In genomic region chr6:124964764-124965105, GRCh38 we compare ENCODE assay signal across 11 cellular contexts. TPM values are rescaled to one million over a fixed set of nuclear protein-coding genes. Genes with fewer than 3 reads are reported as not detected.
DNase-seq lines count a peak whose midpoint lies in the region; ATAC-seq and TF ChIP-seq lines count a peak whose summit lies in the region.
"Had no signal": no experiment of that assay in that cellular context is flagged by ENCODE, and none has a peak within 500 bp of the region (broad histone marks: within the 10 kb centered on the region; RNA-seq: fewer than 3 reads in every experiment).

No MANE protein-coding gene starts in this region.

- POLR2A ChIA-PET in BJ (lab: Charles Lee) = no interaction called here

- peak overlapping the region; percentile 71 for H3K4me3 ChIP-seq in BJ (ENCODE audit: low read depth, low read length)
- H3K4me3 ChIP-seq in SK-N-MC = peak overlapping the region; percentile 85
- H3K4me3 ChIP-seq in foreskin fibroblast (ENCODE audit: low read depth in 1 of 2, low read length in 2 of 2) = peak overlapping the region; percentile 58 to 83

- no peaks in the 10 kb centered on the region for H3K9me3 Mint-ChIP-seq in progenitor cell of endocrine pancreas (ENCODE audit: low read depth)
- H3K9me3 Mint-ChIP-seq: activated naive CD8-positive, alpha-beta T cell treated with anti-CD3 and anti-CD28 coated beads for 36 hours had no signal

- no peak overlapping the region for H3K27ac ChIP-seq in SK-N-MC

- H3K36me3 ChIP-seq in BJ (ENCODE audit: control insufficient read depth, insufficient read depth, low read length) = no peaks in the 10 kb centered on the region; the same call in 1 of the 2 replicates
- H3K36me3 ChIP-seq in SK-N-MC (ENCODE audit: insufficient read depth, low read length) = no peaks in the 10 kb centered on the region

- H3K27me3 ChIP-seq in BJ (ENCODE audit: control insufficient read depth, insufficient read depth, low read length) = no peaks in the 10 kb centered on the region

- H3K9ac ChIP-seq in SK-N-MC (ENCODE audit: insufficient read length) = no peak overlapping the region

- no peak for DNase-seq in BJ (ENCODE audit: low read depth)
- no peak for DNase-seq in SK-N-MC (ENCODE audit: low read depth, low spot score)
- peak in 1 of 2 donors; percentile 47 for DNase-seq in foreskin fibroblast
- DNase-seq in progenitor cell of endocrine pancreas (ENCODE audit: low spot score, unreplicated experiment) = no peak
- no peak for DNase-seq in stimulated activated CD4-positive, alpha-beta T cell treated with anti-CD3 and anti-CD28 coated beads, Interleukin-1b, Interleukin-23, amount 100 ng/mL, for 48 hours
- no peak for DNase-seq in RPMI8226
- DNase-seq: activated naive CD8-positive, alpha-beta T cell treated with anti-CD3 and anti-CD28 coated beads for 36 hours; COR-L47; NCI-H2171 had no signal

- H3K9me3 ChIP-seq in SK-N-MC (ENCODE audit: low read depth, low read length) = no peaks in the 10 kb centered on the region

- peaks cover 8% of the 10 kb centered on the region for H3K36me3 Mint-ChIP-seq in progenitor cell of endocrine pancreas (ENCODE audit: insufficient read depth)
- H3K36me3 Mint-ChIP-seq: activated naive CD8-positive, alpha-beta T cell treated with anti-CD3 and anti-CD28 coated beads for 36 hours had no signal

- peak overlapping the region; percentile 75 for H3K4me3 Mint-ChIP-seq in progenitor cell of endocrine pancreas (ENCODE audit: low read depth)
- H3K4me3 Mint-ChIP-seq: activated naive CD8-positive, alpha-beta T cell treated with anti-CD3 and anti-CD28 coated beads for 36 hours had no signal

- H3K27me3 Mint-ChIP-seq in progenitor cell of endocrine pancreas = no peaks in the 10 kb centered on the region

- H3K27ac Mint-ChIP-seq in progenitor cell of endocrine pancreas = no peak overlapping the region
- H3K27ac Mint-ChIP-seq: activated naive CD8-positive, alpha-beta T cell treated with anti-CD3 and anti-CD28 coated beads for 36 hours had no signal

- ATAC-seq in HG03097 (IDR thresholded peaks at IDR 0.05; ENCODE audit: low FRiP score, unreplicated experiment) (no peak), HG03521 (IDR thresholded peaks at IDR 0.05; ENCODE audit: unreplicated experiment) (no peak)

- TF ChIP-seq CTCF in BJ (IDR thresholded peaks at IDR 0.05; ENCODE audit: insufficient read depth, low read depth, low read length) = no peak
- no peak for TF ChIP-seq CTCF in foreskin fibroblast (IDR thresholded peaks at IDR 0.05; ENCODE audit: low read depth, low read length)
- TF ChIP-seq CTCF in progenitor cell of endocrine pancreas (IDR thresholded peaks at IDR 0.05; ENCODE audit: unreplicated experiment) = no peak

- CTCF ChIA-PET in BJ (lab: Yijun Ruan, JAX) = interaction anchor here (3.5 kb wide), 1 partner anchor 149 kb away, joined by 28 read pairs; no protein-coding TSS in a partner anchor

- peaks cover 22% of the 10 kb centered on the region for H3K4me1 Mint-ChIP-seq in progenitor cell of endocrine pancreas (ENCODE audit: low read depth)

RNA-seq across cellular contexts. Expression of gene RNF217, which starts 2.5 kb away (rescaled TPM):
- polyA plus RNA-seq in BJ (2011; rRNA removed) = 18.6 and 29.3 TPM in 2 replicates
- 50.9 and 51.8 TPM in 2 replicates for polyA minus RNA-seq in BJ (2011; rRNA and poly(A)+ RNA removed)
- 22.6 and 27.6 TPM in 2 replicates for total RNA-seq in progenitor cell of endocrine pancreas
